In genomic region chr11:95241673-95242072, GRCh38 we compare ENCODE assay signal across 10 cellular contexts. TPM values are rescaled to one million over a fixed set of nuclear protein-coding genes. Genes with fewer than 3 reads are reported as not detected.
A peak's percentile ranks its signal among the peaks of the same experiment; 100 is the strongest.
DNase-seq lines count a peak whose midpoint lies in the region; ATAC-seq and TF ChIP-seq lines count a peak whose summit lies in the region.
"Had no signal": no experiment of that assay in that cellular context is flagged by ENCODE, and none has a peak within 500 bp of the region (broad histone marks: within the 10 kb centered on the region; RNA-seq: fewer than 3 reads in every experiment).

No MANE protein-coding gene starts in this region.

- H3K4me1 ChIP-seq in left lung, result peaks cover 0 to 4% of the 10 kb centered on the region in 2 donors
- H3K4me1 ChIP-seq in HAP-1, result peaks cover 26% of the 10 kb centered on the region
- no peaks in the 10 kb centered on the region for H3K4me1 ChIP-seq in CD4-positive, alpha-beta memory T cell (ENCODE audit: insufficient read depth, low read length)

- peaks cover 0 to 4% (median 0%) of the 10 kb centered on the region in 3 donors for H3K9me3 Mint-ChIP-seq in IgD-negative memory B cell
- no peaks in the 10 kb centered on the region for H3K9me3 Mint-ChIP-seq in CD4-positive, alpha-beta memory T cell

- H3K36me3 ChIP-seq in left lung (no peaks in the 10 kb centered on the region), HAP-1 (replicated peaks) (no peaks in the 10 kb centered on the region)
- no peaks in the 10 kb centered on the region for H3K36me3 ChIP-seq in CD4-positive, alpha-beta memory T cell (ENCODE audit: insufficient read depth, low read length)
- H3K36me3 ChIP-seq: neutrophil, thyroid gland had no signal

- H3K27ac ChIP-seq in left lung, result peak overlapping the region in 1 of 2 donors; percentile 45
- H3K27ac ChIP-seq in CD4-positive, alpha-beta memory T cell (ENCODE audit: low read depth, low read length), result no peak overlapping the region
- H3K27ac ChIP-seq: neutrophil, thyroid gland had no signal

- CTCF ChIA-PET in CD4-positive, alpha-beta memory T cell (lab: Charles Lee; ENCODE audit: partially characterized antibody), result no interaction called here

- no peaks in the 10 kb centered on the region for H3K36me3 Mint-ChIP-seq in IgD-negative memory B cell
- H3K36me3 Mint-ChIP-seq in CD4-positive, alpha-beta memory T cell, result no peaks in the 10 kb centered on the region

- peaks cover 14 to 26% (median 24%) of the 10 kb centered on the region in 3 donors for H3K4me1 Mint-ChIP-seq in IgD-negative memory B cell
- peaks cover 0 to 3% (median 1%) of the 10 kb centered on the region in 4 donors for H3K4me1 Mint-ChIP-seq in CD4-positive, alpha-beta memory T cell

- no peak overlapping the region for H3K4me3 ChIP-seq in left lung
- no peak overlapping the region for H3K4me3 ChIP-seq in HAP-1
- H3K4me3 ChIP-seq in CD4-positive, alpha-beta memory T cell (ENCODE audit: low read length in 2 of 2), result no peak overlapping the region
- H3K4me3 ChIP-seq: thyroid gland had no signal

- DNase-seq in left lung (no peak), HAP-1 (ENCODE audit: low spot score in 2 of 2) (no peak), GDM1 (lab: John Stamatoyannopoulos, UW) (no peak), NCI-H82 (lab: John Stamatoyannopoulos, UW) (no peak)
- no peak for DNase-seq in CD4-positive, alpha-beta memory T cell
- DNase-seq: thyroid gland had no signal

- TF ChIP-seq CTCF in left lung (IDR thresholded peaks at IDR 0.05), result no peak

- peak overlapping the region; percentile 13 to 68 (median 40) for H3K4me3 Mint-ChIP-seq in IgD-negative memory B cell
- H3K4me3 Mint-ChIP-seq in CD4-positive, alpha-beta memory T cell, result no peak overlapping the region

- POLR2A ChIA-PET in CD4-positive, alpha-beta memory T cell (lab: Charles Lee; ENCODE audit: partially characterized antibody), result interaction anchor here (0.8 to 1.6 kb wide), 2 partner anchors 9 to 12 kb away, joined by 3 to 4 read pairs; no protein-coding TSS in a partner anchor

- intact Hi-C loops in left lung (cut with DNase I), result no loop called here
- intact Hi-C loops in CD4-positive, alpha-beta memory T cell (cut with micrococcal nuclease), result no loop called here

- in situ Hi-C loops in HAP-1 (cut with MboI; ENCODE audit: low sequenced_read_pairs), result no loop called here

- peak overlapping the region; percentile 19 to 90 (median 81) for H3K27ac Mint-ChIP-seq in IgD-negative memory B cell
- no peak overlapping the region for H3K27ac Mint-ChIP-seq in CD4-positive, alpha-beta memory T cell

- H3K27me3 Mint-ChIP-seq in IgD-negative memory B cell, result no peaks in the 10 kb centered on the region
- H3K27me3 Mint-ChIP-seq in CD4-positive, alpha-beta memory T cell, result peaks cover 1 to 5% of the 10 kb centered on the region in 2 donors

- ATAC-seq in GM18511 (IDR thresholded peaks at IDR 0.05; ENCODE audit: unreplicated experiment) (peak; percentile 83), GM21723 (IDR thresholded peaks at IDR 0.05; ENCODE audit: unreplicated experiment) (peak; percentile 44), left lung (peak; percentile 53)

- H3K9me3 ChIP-seq in left lung (no peaks in the 10 kb centered on the region), HAP-1 (no peaks in the 10 kb centered on the region)
- no peaks in the 10 kb centered on the region for H3K9me3 ChIP-seq in CD4-positive, alpha-beta memory T cell (ENCODE audit: control insufficient read depth in 1 of 2, low read length in 2 of 2)
- H3K9me3 ChIP-seq: neutrophil, thyroid gland had no signal

- H3K27me3 ChIP-seq in left lung (no peaks in the 10 kb centered on the region), HAP-1 (ENCODE audit: low read depth) (no peaks in the 10 kb centered on the region)
- no peaks in the 10 kb centered on the region for H3K27me3 ChIP-seq in CD4-positive, alpha-beta memory T cell (ENCODE audit: insufficient read depth, low read length)
- H3K27me3 ChIP-seq: neutrophil, thyroid gland had no signal

RNA-seq across cellular contexts. Expression of gene SESN3, which starts 10.7 kb away (rescaled TPM):
- 2.9 TPM for polyA plus RNA-seq in IgD-negative memory B cell
- 10 to 100 TPM; 45.0 to 80.7 TPM for total RNA-seq in left lung
- 100 to 1,000 TPM; 204 to 211 TPM for total RNA-seq in CD4-positive, alpha-beta memory T cell
- 1 to 10 TPM; 1.8 to 3.4 TPM for polyA plus RNA-seq in CD4-positive, alpha-beta memory T cell

Comparison
In these comparisons a context has a peak if more than half of its experiments do, and no peak if none do; other contexts are left out.
1. H3K27ac Mint-ChIP-seq: peak in IgD-negative memory B cell (3 of 3); none in CD4-positive, alpha-beta memory T cell (0 of 7).
2. H3K4me3 Mint-ChIP-seq: peak in IgD-negative memory B cell (4 of 4); none in CD4-positive, alpha-beta memory T cell (0 of 8).
3. Peak in every context shown above with its lines, with median percentiles within 50 percentile points of each other: ATAC-seq.